16 cellular contexts compared by ENCODE assay signal in genomic region chr11:32527191-32527590, GRCh38.
"Had no signal": no experiment of that assay in that cellular context is flagged by ENCODE, and none has a peak within 500 bp of the region (broad histone marks: within the 10 kb centered on the region; RNA-seq: fewer than 3 reads in every experiment).

No MANE protein-coding gene starts in this region.

- H3K27ac ChIP-seq: brain microvascular endothelial cell, gastroesophageal sphincter, hepatocyte, neutrophil, parathyroid adenoma, tibial artery had no signal

- H3K27me3 ChIP-seq: brain microvascular endothelial cell, gastroesophageal sphincter, hepatocyte, neutrophil, tibial artery had no signal

- H3K9me3 ChIP-seq: gastroesophageal sphincter, neutrophil, tibial artery had no signal

- ATAC-seq: gastroesophageal sphincter, WTC11 had no signal

- DNase-seq: activated CD4-positive, alpha-beta memory T cell treated with anti-CD3 and anti-CD28 coated beads, Interleukin-2, amount 10 ng/mL, durations not matched to agents 7 days and 5 days; activated CD4-positive, alpha-beta T cell treated with anti-CD3 and anti-CD28 coated beads for 4 hours; activated effector memory CD4-positive, alpha-beta T cell treated with anti-CD3 and anti-CD28 coated beads, Interleukin-2, amount 50 U/mL, for 16 hours; activated T-cell treated with anti-CD3 and anti-CD28 coated beads, Interleukin-2, amount 50 U/mL, for 48 hours; brain microvascular endothelial cell; effector memory CD4-positive, alpha-beta T cell; stimulated activated CD4-positive, alpha-beta T cell treated with anti-CD3 and anti-CD28 coated beads, Interleukin-4, amount 100 ng/mL, for 24 hours; stimulated activated naive CD4-positive, alpha-beta T cell; T-helper 2 cell; tibial artery had no signal

- H3K36me3 ChIP-seq: brain microvascular endothelial cell, gastroesophageal sphincter, neutrophil, tibial artery had no signal

- FAIRE-seq: keratinocyte had no signal

- H3K4me3 ChIP-seq: gastroesophageal sphincter, hepatocyte, tibial artery had no signal

- H3K4me1 ChIP-seq: gastroesophageal sphincter, parathyroid adenoma, tibial artery had no signal
